Comparison of ENCODE assay signal across 8 cellular contexts in genomic region chr6:100116409-100117194, GRCh38.
DNase-seq lines count a peak whose midpoint lies in the region; ATAC-seq, FAIRE-seq and TF ChIP-seq lines count a peak whose summit lies in the region.

No MANE protein-coding gene starts in this region.

- no peaks in the 10 kb centered on the region for H3K4me1 ChIP-seq in OCI-LY7 (ENCODE audit: insufficient read depth, low read length, poor library complexity, severe bottlenecking)
- H3K4me1 ChIP-seq in HepG2 (ENCODE audit: insufficient read depth, low read length): no peaks in the 10 kb centered on the region

- no peak overlapping the region for H3K27ac ChIP-seq in OCI-LY7 (ENCODE audit: low read depth, low read length, poor library complexity, severe bottlenecking)
- no peak overlapping the region for H3K27ac ChIP-seq in HepG2 (ENCODE audit: extremely low read length, insufficient read depth, low read length)

- no peaks in the 10 kb centered on the region for H3K36me3 ChIP-seq in OCI-LY7 (ENCODE audit: insufficient read depth, low read length)
- H3K36me3 ChIP-seq in HepG2 (replicated peaks in 1 of 2; ENCODE audit: control insufficient read depth in 1 of 2, insufficient read depth in 2 of 2, low read length in 2 of 2): no peaks in the 10 kb centered on the region

- TF ChIP-seq EP300 in HepG2 (IDR thresholded peaks at IDR 0.05; ENCODE audit: low read depth in 2 of 2, low read length in 2 of 2) (no peak), HepG2 (CRISPR knock-in tag; IDR thresholded peaks at IDR 0.05; ENCODE audit: borderline replicate concordance) (no peak)

- intact Hi-C loops in activated CD4-positive, alpha-beta T cell treated with anti-CD3 and anti-CD28 coated beads for 36 hours (cut with DNase I, micrococcal nuclease): loop anchor here (1.0 to 5.0 kb wide), 3 partner anchors 363 to 548 kb away; no protein-coding TSS in a partner anchor
- intact Hi-C loops in OCI-LY7 (cut with micrococcal nuclease; ENCODE audit: unreplicated experiment): loop anchor here (1.0 to 5.0 kb wide), 2 partner anchors 363 to 541 kb away; no protein-coding TSS in a partner anchor
- intact Hi-C loops in HepG2 (cut with micrococcal nuclease; ENCODE audit: unreplicated experiment): loop anchor here (1.0 to 10.0 kb wide), 5 partner anchors 218 to 604 kb away; no protein-coding TSS in a partner anchor

- no peak for TF ChIP-seq RAD21 in HepG2 (CRISPR knock-in tag; IDR thresholded peaks at IDR 0.05)

- H3K9me3 ChIP-seq in OCI-LY7 (ENCODE audit: low read length) (no peaks in the 10 kb centered on the region), HepG2 (ENCODE audit: low read length) (no peaks in the 10 kb centered on the region)

- no peak overlapping the region for H3K4me3 Mint-ChIP-seq in activated CD4-positive, alpha-beta T cell treated with anti-CD3 and anti-CD28 coated beads for 36 hours

- FAIRE-seq in HepG2 (lab: Jason Lieb, UNC): peak; percentile 54

- no peak for ATAC-seq in activated CD4-positive, alpha-beta T cell treated with anti-CD3 and anti-CD28 coated beads for 36 hours
- ATAC-seq in HepG2 (peak; percentile 89), HG02884 (IDR thresholded peaks at IDR 0.05; ENCODE audit: unreplicated experiment) (no peak)

- in situ Hi-C loops in KBM-7 (cut with MboI; ENCODE audit: low pct_unique_long_range_greater_than_20kb, low sequenced_read_pairs): loop anchor here (25.0 kb wide), 1 partner anchor 371 kb away; no protein-coding TSS in a partner anchor
- in situ Hi-C loops in HepG2 (cut with HindIII; ENCODE audit: extremely low pct_ligation_motif_present, low pct_unique_long_range_greater_than_20kb): loop anchor here (5.0 to 10.0 kb wide), 2 partner anchors 361 to 548 kb away; no protein-coding TSS in a partner anchor

- no peak overlapping the region for H3K4me3 ChIP-seq in OCI-LY7 (ENCODE audit: low read depth, low read length, poor library complexity, severe bottlenecking)
- no peak overlapping the region for H3K4me3 ChIP-seq in HepG2 (replicated peaks in 1 of 3; ENCODE audit: insufficient read depth in 1 of 3, low read depth in 2 of 3, low read length in 3 of 3)

- H3K27ac Mint-ChIP-seq in activated CD4-positive, alpha-beta T cell treated with anti-CD3 and anti-CD28 coated beads for 36 hours: no peak overlapping the region

- CTCF ChIA-PET in activated CD4-positive, alpha-beta T cell treated with anti-CD3 and anti-CD28 coated beads for 36 hours (lab: Charles Lee): interaction anchor here (0.6 to 2.1 kb wide), 10 partner anchors 9 to 649 kb away, joined by 3 to 9 read pairs (median 5); no protein-coding TSS in a partner anchor
- CTCF ChIA-PET in OCI-LY7 (lab: Charles Lee; ENCODE audit: unreplicated experiment): no interaction called here
- CTCF ChIA-PET in HepG2 (lab: Yijun Ruan, JAX; ENCODE audit: low intra/inter-chr PET ratio, low total read pairs): interaction anchor here (1.4 to 1.5 kb wide), 2 partner anchors 363 to 603 kb away, joined by 3 to 13 read pairs; no protein-coding TSS in a partner anchor

- H3K9ac ChIP-seq in HepG2 (ENCODE audit: insufficient read depth, low read depth, low read length): no peak overlapping the region

- no peak overlapping the region for H2AFZ ChIP-seq in OCI-LY7 (ENCODE audit: low read length)
- H2AFZ ChIP-seq in HepG2 (ENCODE audit: low read length): no peak overlapping the region

- peaks cover 6% of the 10 kb centered on the region for H3K27me3 Mint-ChIP-seq in activated CD4-positive, alpha-beta T cell treated with anti-CD3 and anti-CD28 coated beads for 36 hours

- TF ChIP-seq POLR2A in HepG2 (IDR thresholded peaks at IDR 0.05; ENCODE audit: insufficient read depth in 1 of 2, low read depth in 2 of 2, low read length in 2 of 2): no peak

- H3K4me2 ChIP-seq in OCI-LY7 (ENCODE audit: low read length): no peak overlapping the region
- H3K4me2 ChIP-seq in HepG2 (ENCODE audit: low read depth, low read length): no peak overlapping the region

- no peaks in the 10 kb centered on the region for H3K4me1 Mint-ChIP-seq in activated CD4-positive, alpha-beta T cell treated with anti-CD3 and anti-CD28 coated beads for 36 hours

- POLR2A ChIA-PET in activated CD4-positive, alpha-beta T cell treated with anti-CD3 and anti-CD28 coated beads for 36 hours (lab: Charles Lee): no interaction called here
- POLR2A ChIA-PET in OCI-LY7 (lab: Charles Lee): no interaction called here
- POLR2A ChIA-PET in HepG2 (lab: Yijun Ruan, JAX): interaction anchor here (0.9 kb wide), 1 partner anchor 366 kb away, joined by 3 read pairs; no protein-coding TSS in a partner anchor

- no peaks in the 10 kb centered on the region for H3K36me3 Mint-ChIP-seq in activated CD4-positive, alpha-beta T cell treated with anti-CD3 and anti-CD28 coated beads for 36 hours (ENCODE audit: low read depth)

- no TSS peak for BruUV-seq in OCI-LY7 (replicated peaks; lab: Mats Ljungman, UMichigan)
- BruUV-seq in HepG2 (replicated peaks; lab: Mats Ljungman, UMichigan): no TSS peak

- H3K79me2 ChIP-seq in OCI-LY7 (ENCODE audit: insufficient read depth, low read depth, low read length): no peaks in the 10 kb centered on the region
- no peaks in the 10 kb centered on the region for H3K79me2 ChIP-seq in HepG2 (ENCODE audit: insufficient read depth, low read length)

- H3K9me2 ChIP-seq in OCI-LY7 (ENCODE audit: insufficient read depth, low read length): no peaks in the 10 kb centered on the region

- H3K27me3 ChIP-seq in HepG2 (ENCODE audit: control insufficient read depth in 1 of 2, insufficient read depth in 2 of 2, low read length in 2 of 2): no peaks in the 10 kb centered on the region; a peak in 1 of 5 replicates

- no peaks in the 10 kb centered on the region for H3K9me3 Mint-ChIP-seq in activated CD4-positive, alpha-beta T cell treated with anti-CD3 and anti-CD28 coated beads for 36 hours (ENCODE audit: low read depth)

- WGBS in HepG2 (ENCODE audit: low lambda C conversion rate): 2% methylated on average over 4 of the region's 4 CpGs

- TF ChIP-seq CTCF in GM20000 (IDR thresholded peaks at IDR 0.05; ENCODE audit: extremely low read depth, missing control alignments): peak; percentile 45
- peak; percentile 84 for TF ChIP-seq CTCF in OCI-LY7 (conservative IDR thresholded peaks at IDR 0.05; ENCODE audit: low read length)
- peak; percentile 63 for TF ChIP-seq CTCF in HepG2 (CRISPR knock-in tag; IDR thresholded peaks at IDR 0.05)

- no peaks in the 10 kb centered on the region for H4K20me1 ChIP-seq in OCI-LY7 (ENCODE audit: insufficient read depth, low read length)
- H4K20me1 ChIP-seq in HepG2 (ENCODE audit: insufficient read depth, low read length): no peaks in the 10 kb centered on the region

- DNase-seq in activated CD4-positive, alpha-beta T cell treated with anti-CD3 and anti-CD28 coated beads for 36 hours: peak; percentile 45
- no peak for DNase-seq in activated CD4-positive, alpha-beta T cell treated with anti-CD3 and anti-CD28 coated beads, Interleukin-2, amount 50 U/mL, for 1 hour
- DNase-seq in GM20000 (ENCODE audit: low spot score) (peak; percentile 28), KBM-7 (peak; percentile 66), OCI-LY7 (ENCODE audit: low spot score) (peak; percentile 44), cerebellar cortex (ENCODE audit: low spot score) (peak; percentile 59), HepG2 (ENCODE audit: low spot score) (peak; percentile 43)

TF ChIP-seq in HepG2, 621 proteins besides CTCF, POLR2A, EP300 and RAD21:
- peak; percentile 72 for TF ChIP-seq STAG1 (CRISPR knock-in tag; IDR thresholded peaks at IDR 0.05)
- TF ChIP-seq ATF7 (IDR thresholded peaks at IDR 0.05): 0 out of 2 replicates have a peak, but pooled peaks have one; percentile 32
- TF ChIP-seq ATF7 (CRISPR knock-in tag; IDR thresholded peaks at IDR 0.05): no peak
- no peak for TF ChIP-seq HNF4A (CRISPR knock-in tag; IDR thresholded peaks at IDR 0.05)
- no peak for TF ChIP-seq ONECUT2 (CRISPR knock-in tag; IDR thresholded peaks at IDR 0.05)
- peak; percentile 70 for TF ChIP-seq SMC3 (IDR thresholded peaks at IDR 0.05; ENCODE audit: low read length)
